Comparison of ENCODE assay signal across 10 cellular contexts in the genomic region with DNA sequence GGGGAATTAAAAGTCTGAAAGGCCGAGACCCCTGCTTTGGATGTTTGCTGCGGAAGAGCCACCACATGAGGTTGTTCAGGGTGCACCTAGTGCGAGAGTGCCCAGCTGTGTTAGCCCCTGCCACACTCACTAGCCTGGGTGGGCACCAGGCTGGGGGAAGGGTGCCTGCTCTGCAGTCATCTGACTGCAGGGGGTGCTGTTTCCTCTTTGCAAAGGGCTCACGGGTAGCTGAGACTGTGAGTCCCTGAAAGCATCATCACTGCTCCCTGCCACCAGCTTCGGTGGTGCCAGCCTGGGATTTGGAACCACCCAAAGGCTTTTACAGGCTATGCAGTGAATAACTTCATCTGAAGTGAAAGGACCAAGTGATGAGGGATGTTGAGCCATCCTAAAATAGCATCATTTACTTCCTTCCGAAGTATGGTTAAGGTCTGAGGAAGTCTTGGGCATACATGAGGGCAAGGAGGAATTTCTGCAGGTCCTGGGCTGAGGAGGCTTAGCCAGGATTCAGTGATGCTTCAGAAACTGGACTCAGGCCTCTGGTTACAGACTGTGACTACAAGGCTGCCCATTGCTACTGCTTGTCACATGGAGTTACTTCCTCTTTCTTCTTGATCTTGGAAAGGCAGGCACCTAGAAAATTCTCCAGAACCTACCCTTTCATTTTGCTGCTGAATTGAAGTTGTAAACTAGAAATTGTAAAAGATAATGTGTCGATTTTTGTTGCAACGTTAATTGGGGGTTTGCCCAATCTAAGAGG.
A peak's percentile ranks its signal among the peaks of the same experiment; 100 is the strongest.
DNase-seq lines count a peak whose midpoint lies in the region; ATAC-seq, FAIRE-seq and TF ChIP-seq lines count a peak whose summit lies in the region.
"Had no signal": no experiment of that assay in that cellular context is flagged by ENCODE, and none has a peak within 500 bp of the region (broad histone marks: within the 10 kb centered on the region; RNA-seq: fewer than 3 reads in every experiment).

No MANE protein-coding gene starts in this region.

- CTCF ChIA-PET in Caco-2 (lab: Charles Lee): no interaction called here

- no peak overlapping the region for H3K27ac Mint-ChIP-seq in Caco-2 (ENCODE audit: unreplicated experiment)

- ATAC-seq in HG03095 (IDR thresholded peaks at IDR 0.05; ENCODE audit: unreplicated experiment): no peak

- no peaks in the 10 kb centered on the region for H3K36me3 Mint-ChIP-seq in Caco-2 (ENCODE audit: insufficient read depth, unreplicated experiment)

- POLR2A ChIA-PET in Caco-2 (lab: Charles Lee): no interaction called here

- no peak for FAIRE-seq in D721Med (lab: Jason Lieb, UNC)

- no TSS peak for BruUV-seq in Caco-2 (replicated peaks; lab: Mats Ljungman, UMichigan)

- no peaks in the 10 kb centered on the region for H3K4me1 ChIP-seq in Caco-2
- H3K4me1 ChIP-seq: SJSA1 had no signal

- no peak overlapping the region for H3K4me3 Mint-ChIP-seq in Caco-2 (ENCODE audit: unreplicated experiment)

- H3K27me3 Mint-ChIP-seq in Caco-2 (ENCODE audit: insufficient read depth, unreplicated experiment): peaks cover 3% of the 10 kb centered on the region

- TF ChIP-seq CTCF in D721Med (IDR thresholded peaks at IDR 0.05; ENCODE audit: insufficient read depth, missing control alignments) (peak; percentile 29), foreskin fibroblast (IDR thresholded peaks at IDR 0.05; ENCODE audit: low read depth, low read length) (peak; percentile 3), Caco-2 (IDR thresholded peaks at IDR 0.05; ENCODE audit: insufficient read depth in 1 of 2, low read depth in 1 of 2, low read length in 1 of 2, severe bottlenecking in 1 of 2, unreplicated experiment in 1 of 2) (peak in 1 of 2 experiments; percentile 30)

- H3K36me3 ChIP-seq in Caco-2 (ENCODE audit: control insufficient read depth, insufficient read depth, low read length): no peaks in the 10 kb centered on the region
- H3K36me3 ChIP-seq: SJSA1 had no signal

- H3K4me1 Mint-ChIP-seq in Caco-2 (ENCODE audit: low read depth, unreplicated experiment): no peaks in the 10 kb centered on the region

- no peak for DNase-seq in D721Med (ENCODE audit: insufficient read length, low spot score)
- peak; percentile 15 for DNase-seq in GM19240 (ENCODE audit: insufficient read length, low spot score)
- DNase-seq in M059J (ENCODE audit: low read depth): peak; percentile 2
- no peak for DNase-seq in foreskin fibroblast
- DNase-seq in SKM-1 (lab: John Stamatoyannopoulos, UW; ENCODE audit: unreplicated experiment): no peak
- DNase-seq in Caco-2: no peak
- DNase-seq in activated CD4-positive, alpha-beta T cell treated with anti-CD3 and anti-CD28 coated beads for 1 hour: no peak

- H3K4me3 ChIP-seq in foreskin fibroblast (ENCODE audit: low read depth in 1 of 2, low read length in 2 of 2) (no peak overlapping the region), Caco-2 (ENCODE audit: low read depth, low read length) (no peak overlapping the region)
- H3K4me3 ChIP-seq: lung, SJSA1 had no signal

- no peaks in the 10 kb centered on the region for H3K9me3 Mint-ChIP-seq in Caco-2 (ENCODE audit: unreplicated experiment)

- intact Hi-C loops in Caco-2 (cut with micrococcal nuclease; ENCODE audit: unreplicated experiment): loop anchor here (5.0 kb wide), 1 partner anchor 204 kb away; no protein-coding TSS in a partner anchor

- no peaks in the 10 kb centered on the region for H3K27me3 ChIP-seq in Caco-2 (replicated peaks; ENCODE audit: control insufficient read depth, insufficient read depth, low read length)
- H3K27me3 ChIP-seq: SJSA1 had no signal

- H3K9me3 ChIP-seq in Caco-2: no peaks in the 10 kb centered on the region
- H3K9me3 ChIP-seq: SJSA1 had no signal

Comparison
In these comparisons a context has a peak if more than half of its experiments do, and no peak if none do; other contexts are left out.
1. DNase-seq: peak in GM19240 (single experiment) and M059J (single experiment); none in D721Med (single experiment), foreskin fibroblast (0 of 2), SKM-1 (single experiment), Caco-2 (0 of 2) and activated CD4-positive, alpha-beta T cell treated with anti-CD3 and anti-CD28 coated beads for 1 hour (single experiment).